Comparison of ENCODE assay signal across 13 cellular contexts in the genomic region with DNA sequence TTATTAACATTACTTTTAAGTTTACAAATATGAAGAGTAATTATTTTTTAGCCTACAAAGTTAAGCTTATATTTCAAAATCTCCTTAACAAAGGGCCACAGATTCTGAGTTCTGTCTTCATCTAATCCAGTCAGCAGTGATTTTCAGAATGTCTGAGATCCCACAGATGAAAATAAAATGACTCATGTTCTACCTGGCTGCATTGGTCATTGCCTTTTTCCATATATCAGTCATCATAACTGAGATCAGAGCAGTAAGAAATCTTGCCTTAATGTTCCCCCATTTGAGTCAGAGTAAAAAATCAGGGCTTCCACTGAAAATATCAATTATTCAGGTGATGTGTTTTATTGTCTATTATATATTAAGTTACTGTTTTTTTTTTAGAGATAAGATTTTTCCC.
DNase-seq lines count a peak whose midpoint lies in the region; ATAC-seq, FAIRE-seq and TF ChIP-seq lines count a peak whose summit lies in the region.
"Had no signal": no experiment of that assay in that cellular context is flagged by ENCODE, and none has a peak within 500 bp of the region (broad histone marks: within the 10 kb centered on the region; RNA-seq: fewer than 3 reads in every experiment).

No MANE protein-coding gene starts in this region.

- H3K4me3 Mint-ChIP-seq in CD4-positive, alpha-beta memory T cell, result no peak overlapping the region
- H3K4me3 Mint-ChIP-seq: activated CD4-positive, alpha-beta T cell treated with anti-CD3 and anti-CD28 coated beads, Interleukin-2, amount 10 ng/mL, durations not matched to agents 7 days and 5 days; brain; effector memory CD8-positive, alpha-beta T cell had no signal

- H3K27me3 ChIP-seq in OCI-LY3 (ENCODE audit: low read depth, low read length), result no peaks in the 10 kb centered on the region
- H3K27me3 ChIP-seq in CD4-positive, alpha-beta memory T cell (ENCODE audit: insufficient read depth, low read length), result no peaks in the 10 kb centered on the region

- no peak for TF ChIP-seq CTCF in OCI-LY3 (IDR thresholded peaks at IDR 0.05; ENCODE audit: low read depth, low read length)

- H3K4me1 ChIP-seq in OCI-LY3 (ENCODE audit: low read length), result peaks cover 57% of the 10 kb centered on the region
- no peaks in the 10 kb centered on the region for H3K4me1 ChIP-seq in CD4-positive, alpha-beta memory T cell (ENCODE audit: insufficient read depth, low read length)

- no peaks in the 10 kb centered on the region for H3K9me3 ChIP-seq in OCI-LY3 (ENCODE audit: insufficient read depth, low read length)
- H3K9me3 ChIP-seq in CD4-positive, alpha-beta memory T cell (ENCODE audit: control insufficient read depth in 1 of 2, low read length in 2 of 2), result no peaks in the 10 kb centered on the region

- FAIRE-seq in GM18507 (lab: Jason Lieb, UNC), result peak; percentile 48

- peaks cover 0 to 3% (median 0%) of the 10 kb centered on the region in 8 donors for H3K9me3 Mint-ChIP-seq in CD4-positive, alpha-beta memory T cell
- H3K9me3 Mint-ChIP-seq: activated CD4-positive, alpha-beta T cell treated with anti-CD3 and anti-CD28 coated beads, Interleukin-2, amount 10 ng/mL, durations not matched to agents 7 days and 5 days; effector memory CD8-positive, alpha-beta T cell had no signal

- peak overlapping the region; percentile 51 for H3K4me2 ChIP-seq in OCI-LY3 (ENCODE audit: low read length)

- H3K36me3 Mint-ChIP-seq in CD4-positive, alpha-beta memory T cell, result no peaks in the 10 kb centered on the region
- H3K36me3 Mint-ChIP-seq: brain had no signal

- POLR2A ChIA-PET in CD4-positive, alpha-beta memory T cell (lab: Charles Lee; ENCODE audit: partially characterized antibody), result no interaction called here

- no peak for DNase-seq in GM18507 (ENCODE audit: extremely low spot score, insufficient read length, low read depth)
- DNase-seq in stimulated activated naive CD4-positive, alpha-beta T cell (lab: John Stamatoyannopoulos, UW), result no peak
- no peak for DNase-seq in CD4-positive, alpha-beta memory T cell
- no peak for DNase-seq in stimulated activated naive CD8-positive, alpha-beta T cell treated with anti-CD3 and anti-CD28 coated beads, Interleukin-15, Interleukin-2, amounts not matched to agents 100 U/mL and 50 U/mL, for 24 hours
- no peak for DNase-seq in activated CD4-positive, alpha-beta T cell treated with anti-CD3 and anti-CD28 coated beads for 1 hour
- DNase-seq: activated CD4-positive, alpha-beta T cell treated with anti-CD3 and anti-CD28 coated beads, Interleukin-2, amount 10 ng/mL, durations not matched to agents 7 days and 5 days; activated gamma-delta T cell treated with Interleukin-2 at 50 U/mL for 16 hours; effector memory CD8-positive, alpha-beta T cell; NCI-H2171 had no signal

- H3K9ac ChIP-seq in OCI-LY3 (ENCODE audit: low read length), result peak overlapping the region; percentile 68

- H3K36me3 ChIP-seq in OCI-LY3 (replicated peaks; ENCODE audit: low read depth, low read length), result peaks cover 25% of the 10 kb centered on the region
- no peaks in the 10 kb centered on the region for H3K36me3 ChIP-seq in CD4-positive, alpha-beta memory T cell (ENCODE audit: insufficient read depth, low read length)

- ATAC-seq in GM21381 (IDR thresholded peaks at IDR 0.05; ENCODE audit: unreplicated experiment) (peak; percentile 50), HG02970 (IDR thresholded peaks at IDR 0.05; ENCODE audit: low FRiP score, unreplicated experiment) (peak; percentile 45)
- ATAC-seq in stimulated activated naive CD8-positive, alpha-beta T cell treated with anti-CD3 and anti-CD28 coated beads, Interleukin-15, Interleukin-2, amounts not matched to agents 100 U/mL and 50 U/mL, for 24 hours, result no peak
- ATAC-seq: effector memory CD8-positive, alpha-beta T cell had no signal

- no peaks in the 10 kb centered on the region for H3K27me3 Mint-ChIP-seq in CD4-positive, alpha-beta memory T cell
- H3K27me3 Mint-ChIP-seq: activated CD4-positive, alpha-beta T cell treated with anti-CD3 and anti-CD28 coated beads, Interleukin-2, amount 10 ng/mL, durations not matched to agents 7 days and 5 days; brain; effector memory CD8-positive, alpha-beta T cell had no signal

- H4K20me1 ChIP-seq in OCI-LY3 (ENCODE audit: insufficient read depth, low read length), result no peaks in the 10 kb centered on the region

- H3K27ac ChIP-seq in OCI-LY3 (ENCODE audit: low read length), result peak overlapping the region; percentile 99
- no peak overlapping the region for H3K27ac ChIP-seq in CD4-positive, alpha-beta memory T cell (ENCODE audit: low read depth, low read length)

- no peak overlapping the region for H3K27ac Mint-ChIP-seq in CD4-positive, alpha-beta memory T cell
- H3K27ac Mint-ChIP-seq: activated CD4-positive, alpha-beta T cell treated with anti-CD3 and anti-CD28 coated beads, Interleukin-2, amount 10 ng/mL, durations not matched to agents 7 days and 5 days; brain; effector memory CD8-positive, alpha-beta T cell had no signal

- H3K4me3 ChIP-seq in OCI-LY3 (ENCODE audit: low read length), result no peak overlapping the region
- no peak overlapping the region for H3K4me3 ChIP-seq in CD4-positive, alpha-beta memory T cell (ENCODE audit: low read length in 2 of 2)

- H2AFZ ChIP-seq in OCI-LY3 (ENCODE audit: low read depth, low read length), result no peak overlapping the region

- intact Hi-C loops in CD4-positive, alpha-beta memory T cell (cut with micrococcal nuclease), result no loop called here

- no peaks in the 10 kb centered on the region for H3K79me2 ChIP-seq in OCI-LY3 (ENCODE audit: low read length)

- no peaks in the 10 kb centered on the region for H3K4me1 Mint-ChIP-seq in CD4-positive, alpha-beta memory T cell
- H3K4me1 Mint-ChIP-seq: activated CD4-positive, alpha-beta T cell treated with anti-CD3 and anti-CD28 coated beads, Interleukin-2, amount 10 ng/mL, durations not matched to agents 7 days and 5 days; brain had no signal

- CTCF ChIA-PET in CD4-positive, alpha-beta memory T cell (lab: Charles Lee; ENCODE audit: partially characterized antibody), result no interaction called here
